22 cellular contexts compared by ENCODE assay signal in the genomic region with DNA sequence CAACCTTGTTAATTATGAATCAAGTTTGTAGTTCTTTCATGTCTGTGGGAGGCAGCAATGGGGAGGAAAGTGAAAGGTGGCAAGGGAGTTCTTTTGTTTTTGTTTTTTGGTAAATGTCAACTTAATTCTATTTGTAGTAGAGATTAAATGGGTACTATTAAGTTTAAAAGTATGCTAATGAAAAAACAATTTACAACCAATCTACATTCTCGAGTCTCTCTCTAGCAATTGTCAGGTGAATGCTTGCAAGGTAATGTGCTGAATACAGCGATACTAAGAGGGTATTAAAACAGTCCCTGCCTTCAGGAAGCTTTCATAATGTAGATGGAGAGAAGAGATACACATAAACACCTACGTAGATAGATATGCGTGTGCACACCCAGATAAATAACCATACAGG. TPM values are rescaled to one million over a fixed set of nuclear protein-coding genes. Genes with fewer than 3 reads are reported as not detected.
DNase-seq lines count a peak whose midpoint lies in the region; ATAC-seq and TF ChIP-seq lines count a peak whose summit lies in the region.
"Had no signal": no experiment of that assay in that cellular context is flagged by ENCODE, and none has a peak within 500 bp of the region (broad histone marks: within the 10 kb centered on the region; RNA-seq: fewer than 3 reads in every experiment).

No MANE protein-coding gene starts in this region.

- peaks cover 6 to 29% (median 18%) of the 10 kb centered on the region in 4 donors for H3K4me1 Mint-ChIP-seq in CD4-positive, alpha-beta memory T cell
- peaks cover 12% of the 10 kb centered on the region for H3K4me1 Mint-ChIP-seq in activated T-helper 17 cell treated with anti-CD3 and anti-CD28 coated beads, Interleukin-2, amount 50 U/mL, for 72 hours
- peaks cover 16 to 35% (median 26%) of the 10 kb centered on the region in 4 donors for H3K4me1 Mint-ChIP-seq in naive thymus-derived CD8-positive, alpha-beta T cell

- H3K27ac ChIP-seq in BLaER1 (no peak overlapping the region), left lung (no peak overlapping the region)
- no peak overlapping the region for H3K27ac ChIP-seq in CD4-positive, alpha-beta memory T cell (ENCODE audit: low read depth, low read length)
- H3K27ac ChIP-seq: RWPE1 had no signal

- DNase-seq in CD4-positive, alpha-beta memory T cell: no peak
- DNase-seq in naive thymus-derived CD8-positive, alpha-beta T cell: no peak
- DNase-seq in left lung (no peak), head of caudate nucleus (no peak), GM19238 (ENCODE audit: insufficient read length, low spot score) (no peak)
- DNase-seq: activated CD8-positive, alpha-beta memory T cell treated with anti-CD3 and anti-CD28 coated beads, Interleukin-2, amount 10 ng/mL, durations not matched to agents 7 days and 5 days; activated effector memory CD4-positive, alpha-beta T cell treated with Interleukin-2 at 50 U/mL for 16 hours; cerebellar nuclear complex; effector memory CD4-positive, alpha-beta T cell; HCEC 1CT; mesenchymal stem cell; NCI-H1105; NCI-H2081 treated with DMSO at 0.1 percent for 48 hours; stimulated activated CD4-positive, alpha-beta T cell treated with anti-CD3 and anti-CD28 coated beads, Interleukin-4, amount 100 ng/mL, for 4 hours; stomach had no signal

- H3K4me3 ChIP-seq in BLaER1: no peak overlapping the region
- H3K4me3 ChIP-seq in CD4-positive, alpha-beta memory T cell (ENCODE audit: low read length in 2 of 2): no peak overlapping the region
- no peak overlapping the region for H3K4me3 ChIP-seq in left lung

- H3K9me3 Mint-ChIP-seq in CD4-positive, alpha-beta memory T cell: no peaks in the 10 kb centered on the region
- no peaks in the 10 kb centered on the region for H3K9me3 Mint-ChIP-seq in activated T-helper 17 cell treated with anti-CD3 and anti-CD28 coated beads, Interleukin-2, amount 50 U/mL, for 72 hours
- no peaks in the 10 kb centered on the region for H3K9me3 Mint-ChIP-seq in naive thymus-derived CD8-positive, alpha-beta T cell

- POLR2A ChIA-PET in CD4-positive, alpha-beta memory T cell (lab: Charles Lee; ENCODE audit: partially characterized antibody): no interaction called here
- POLR2A ChIA-PET in naive thymus-derived CD8-positive, alpha-beta T cell (lab: Charles Lee): no interaction called here

- no peaks in the 10 kb centered on the region for H3K9me3 ChIP-seq in BLaER1
- no peaks in the 10 kb centered on the region for H3K9me3 ChIP-seq in CD4-positive, alpha-beta memory T cell (ENCODE audit: control insufficient read depth in 1 of 2, low read length in 2 of 2)
- no peaks in the 10 kb centered on the region for H3K9me3 ChIP-seq in left lung
- H3K9me3 ChIP-seq: gastroesophageal sphincter, stomach had no signal

- H3K36me3 Mint-ChIP-seq in CD4-positive, alpha-beta memory T cell: peaks cover 0 to 2% of the 10 kb centered on the region in 2 donors
- peaks cover 6% of the 10 kb centered on the region for H3K36me3 Mint-ChIP-seq in activated T-helper 17 cell treated with anti-CD3 and anti-CD28 coated beads, Interleukin-2, amount 50 U/mL, for 72 hours (ENCODE audit: low read depth)
- no peaks in the 10 kb centered on the region for H3K36me3 Mint-ChIP-seq in naive thymus-derived CD8-positive, alpha-beta T cell
- H3K36me3 Mint-ChIP-seq: activated CD8-positive, alpha-beta memory T cell treated with anti-CD3 and anti-CD28 coated beads, Interleukin-2, amount 10 ng/mL, durations not matched to agents 7 days and 5 days had no signal

- no peak overlapping the region for H3K9ac ChIP-seq in BLaER1

- CTCF ChIA-PET in CD4-positive, alpha-beta memory T cell (lab: Charles Lee; ENCODE audit: partially characterized antibody): no interaction called here

- H3K27me3 ChIP-seq in BLaER1 (peaks cover 7% of the 10 kb centered on the region; the same call in 1 of the 2 replicates), left lung (peaks cover 18 to 50% of the 10 kb centered on the region in 2 donors)
- peaks cover 23% of the 10 kb centered on the region for H3K27me3 ChIP-seq in CD4-positive, alpha-beta memory T cell (ENCODE audit: insufficient read depth, low read length)
- H3K27me3 ChIP-seq: gastroesophageal sphincter had no signal

- no peaks in the 10 kb centered on the region for H4K20me1 ChIP-seq in BLaER1

- intact Hi-C loops in CD4-positive, alpha-beta memory T cell (cut with micrococcal nuclease): loop anchor here (5.0 kb wide), 1 partner anchor 64 kb away; no protein-coding TSS in a partner anchor
- intact Hi-C loops in left lung (cut with DNase I): no loop called here
- intact Hi-C loops in head of caudate nucleus (cut with DNase I): loop anchor here (5.0 kb wide), 1 partner anchor 134 kb away; no protein-coding TSS in a partner anchor

- H3K36me3 ChIP-seq in BLaER1 (0 out of 2 replicates have a peak, but pooled peaks cover under 1% of the 10 kb centered on the region), left lung (no peaks in the 10 kb centered on the region)
- H3K36me3 ChIP-seq in CD4-positive, alpha-beta memory T cell (ENCODE audit: insufficient read depth, low read length): no peaks in the 10 kb centered on the region
- H3K36me3 ChIP-seq: gastroesophageal sphincter had no signal

- no peak for TF ChIP-seq CTCF in left lung (IDR thresholded peaks at IDR 0.05)

- peak overlapping the region in 5 of 8 donors; percentile 19 to 54 (median 36) for H3K4me3 Mint-ChIP-seq in CD4-positive, alpha-beta memory T cell
- peak overlapping the region; percentile 0 for H3K4me3 Mint-ChIP-seq in activated T-helper 17 cell treated with anti-CD3 and anti-CD28 coated beads, Interleukin-2, amount 50 U/mL, for 72 hours
- H3K4me3 Mint-ChIP-seq in naive thymus-derived CD8-positive, alpha-beta T cell: peak overlapping the region in 9 of 10 donors; percentile 2 to 93 (median 44)
- H3K4me3 Mint-ChIP-seq: activated CD8-positive, alpha-beta memory T cell treated with anti-CD3 and anti-CD28 coated beads, Interleukin-2, amount 10 ng/mL, durations not matched to agents 7 days and 5 days had no signal

- peak overlapping the region; percentile 99 for H3K4me2 ChIP-seq in BLaER1

- no peak for ATAC-seq in activated T-helper 17 cell treated with anti-CD3 and anti-CD28 coated beads, Interleukin-2, amount 50 U/mL, for 72 hours (replicated peaks)
- ATAC-seq in naive thymus-derived CD8-positive, alpha-beta T cell: no peak
- ATAC-seq in left lung: no peak
- no peak for ATAC-seq in GM19035 (IDR thresholded peaks at IDR 0.05; ENCODE audit: unreplicated experiment)
- ATAC-seq: activated CD4-positive, CD25-positive, alpha-beta regulatory T cell treated with anti-CD3 and anti-CD28 coated beads, Interleukin-2, amount 50 U/mL, for 24 hours; activated CD8-positive, alpha-beta memory T cell treated with anti-CD3 and anti-CD28 coated beads, Interleukin-2, amount 10 ng/mL, durations not matched to agents 7 days and 5 days; gastroesophageal sphincter; SK-N-SH treated with all-trans-retinoic acid at 6 μM for 48 hours had no signal

- no peak overlapping the region for H3K27ac Mint-ChIP-seq in CD4-positive, alpha-beta memory T cell
- H3K27ac Mint-ChIP-seq in activated T-helper 17 cell treated with anti-CD3 and anti-CD28 coated beads, Interleukin-2, amount 50 U/mL, for 72 hours: no peak overlapping the region
- peak overlapping the region in 1 of 10 donors; percentile 0 for H3K27ac Mint-ChIP-seq in naive thymus-derived CD8-positive, alpha-beta T cell
- H3K27ac Mint-ChIP-seq: activated CD8-positive, alpha-beta memory T cell treated with anti-CD3 and anti-CD28 coated beads, Interleukin-2, amount 10 ng/mL, durations not matched to agents 7 days and 5 days had no signal

- H3K27me3 Mint-ChIP-seq in CD4-positive, alpha-beta memory T cell: peaks cover 29 to 41% of the 10 kb centered on the region in 2 donors
- H3K27me3 Mint-ChIP-seq in activated T-helper 17 cell treated with anti-CD3 and anti-CD28 coated beads, Interleukin-2, amount 50 U/mL, for 72 hours: peaks cover 33% of the 10 kb centered on the region
- H3K27me3 Mint-ChIP-seq in naive thymus-derived CD8-positive, alpha-beta T cell: peaks cover 11 to 57% (median 32%) of the 10 kb centered on the region in 5 donors

- H3K4me1 ChIP-seq in BLaER1 (peaks cover 51% of the 10 kb centered on the region), left lung (peaks cover 7 to 26% of the 10 kb centered on the region in 2 donors)
- peaks cover 9% of the 10 kb centered on the region for H3K4me1 ChIP-seq in CD4-positive, alpha-beta memory T cell (ENCODE audit: insufficient read depth, low read length)

RNA-seq across cellular contexts. Expression of a gene that starts 1.6 kb away (rescaled TPM):
- 1 to 10 TPM; 1.4 to 1.8 TPM for total RNA-seq in CD4-positive, alpha-beta memory T cell
- 1 to 10 TPM; 1.1 to 8.0 TPM for polyA plus RNA-seq in CD4-positive, alpha-beta memory T cell
- 1 to 10 TPM; 2.5 to 2.8 TPM for total RNA-seq in activated T-helper 17 cell treated with anti-CD3 and anti-CD28 coated beads, Interleukin-2, amount 50 U/mL, for 72 hours
- 1 to 10 TPM in 1 of 2 experiments, under 1 TPM in 1; 0.82 to 1.4 TPM for total RNA-seq in naive thymus-derived CD8-positive, alpha-beta T cell
- polyA plus RNA-seq in naive thymus-derived CD8-positive, alpha-beta T cell: 1 to 10 TPM in 2 of 3 donors, under 1 TPM in 1; 0.75 to 2.6 (median 1.3) TPM
- 10 to 100 TPM in 1 of 2 donors, 1 to 10 TPM in 1; 5.0 to 10.1 TPM for total RNA-seq in left lung

Comparison
In these comparisons a context has a peak if more than half of its experiments do, and no peak if none do; other contexts are left out.
1. intact Hi-C loops: an anchor here in CD4-positive, alpha-beta memory T cell (5.0 kb wide) and head of caudate nucleus (5.0 kb wide); none called in left lung.